Comparison of ENCODE assay signal across 14 cellular contexts in genomic region chr4:151730003-151730559, GRCh38. TPM values are rescaled to one million over a fixed set of nuclear protein-coding genes. Genes with fewer than 3 reads are reported as not detected.
A peak's percentile ranks its signal among the peaks of the same experiment; 100 is the strongest.
DNase-seq lines count a peak whose midpoint lies in the region; ATAC-seq, FAIRE-seq and TF ChIP-seq lines count a peak whose summit lies in the region.
"Had no signal": no experiment of that assay in that cellular context is flagged by ENCODE, and none has a peak within 500 bp of the region (broad histone marks: within the 10 kb centered on the region; RNA-seq: fewer than 3 reads in every experiment).

No MANE protein-coding gene starts in this region.

- peak overlapping the region; percentile 54 for H3K27ac Mint-ChIP-seq in astrocyte (ENCODE audit: unreplicated experiment)
- no peak overlapping the region for H3K27ac Mint-ChIP-seq in activated T-cell treated with anti-CD3 and anti-CD28 coated beads, Interleukin-2, amount 50 U/mL, for 24 hours
- no peak overlapping the region for H3K27ac Mint-ChIP-seq in T-helper 2 cell treated with Interferon-gamma antibody and Interleukin-4, amounts not matched to agents 5 μg/mL and 100 μg/mL, for 36 hours

- peaks cover 8% of the 10 kb centered on the region for H3K4me1 Mint-ChIP-seq in astrocyte (ENCODE audit: low read depth, unreplicated experiment)
- H3K4me1 Mint-ChIP-seq in activated T-cell treated with anti-CD3 and anti-CD28 coated beads, Interleukin-2, amount 50 U/mL, for 24 hours (ENCODE audit: low read depth), result peaks cover 10% of the 10 kb centered on the region
- peaks cover 6% of the 10 kb centered on the region for H3K4me1 Mint-ChIP-seq in T-helper 2 cell treated with Interferon-gamma antibody and Interleukin-4, amounts not matched to agents 5 μg/mL and 100 μg/mL, for 36 hours (ENCODE audit: low read depth)

- no peaks in the 10 kb centered on the region for H3K4me1 ChIP-seq in astrocyte (ENCODE audit: insufficient read depth, low read length)
- H3K4me1 ChIP-seq: adrenal gland had no signal

- no peaks in the 10 kb centered on the region for H3K27me3 ChIP-seq in astrocyte (ENCODE audit: insufficient read depth, low read length)
- H3K27me3 ChIP-seq: adrenal gland, dorsolateral prefrontal cortex had no signal

- peaks cover 7% of the 10 kb centered on the region for H3K36me3 Mint-ChIP-seq in astrocyte (ENCODE audit: low read depth, unreplicated experiment)
- peaks cover 12% of the 10 kb centered on the region for H3K36me3 Mint-ChIP-seq in activated T-cell treated with anti-CD3 and anti-CD28 coated beads, Interleukin-2, amount 50 U/mL, for 24 hours (ENCODE audit: low read depth)
- H3K36me3 Mint-ChIP-seq in T-helper 2 cell treated with Interferon-gamma antibody and Interleukin-4, amounts not matched to agents 5 μg/mL and 100 μg/mL, for 36 hours (ENCODE audit: low read depth), result no peaks in the 10 kb centered on the region

- no peak overlapping the region for H3K4me3 ChIP-seq in astrocyte (ENCODE audit: insufficient read depth, low read depth, low read length)
- H3K4me3 ChIP-seq: adrenal gland, dorsolateral prefrontal cortex had no signal

- TF ChIP-seq CTCF in astrocyte (IDR thresholded peaks at IDR 0.05; ENCODE audit: insufficient read depth, low read depth, low read length), result no peak

- no peaks in the 10 kb centered on the region for H3K36me3 ChIP-seq in astrocyte (ENCODE audit: insufficient read depth, low read length)
- H3K36me3 ChIP-seq: adrenal gland had no signal

- no peaks in the 10 kb centered on the region for H3K27me3 Mint-ChIP-seq in astrocyte (ENCODE audit: low read depth, unreplicated experiment)
- H3K27me3 Mint-ChIP-seq in activated T-cell treated with anti-CD3 and anti-CD28 coated beads, Interleukin-2, amount 50 U/mL, for 24 hours, result no peaks in the 10 kb centered on the region
- H3K27me3 Mint-ChIP-seq in T-helper 2 cell treated with Interferon-gamma antibody and Interleukin-4, amounts not matched to agents 5 μg/mL and 100 μg/mL, for 36 hours (ENCODE audit: low read depth), result no peaks in the 10 kb centered on the region

- no peak overlapping the region for H3K27ac ChIP-seq in astrocyte (ENCODE audit: low read depth, low read length)
- H3K27ac ChIP-seq: adrenal gland, dorsolateral prefrontal cortex had no signal

- FAIRE-seq in astrocyte (lab: Jason Lieb, UNC), result no peak

- H3K4me3 Mint-ChIP-seq in astrocyte (ENCODE audit: unreplicated experiment), result no peak overlapping the region
- H3K4me3 Mint-ChIP-seq in activated T-cell treated with anti-CD3 and anti-CD28 coated beads, Interleukin-2, amount 50 U/mL, for 24 hours, result no peak overlapping the region
- no peak overlapping the region for H3K4me3 Mint-ChIP-seq in T-helper 2 cell treated with Interferon-gamma antibody and Interleukin-4, amounts not matched to agents 5 μg/mL and 100 μg/mL, for 36 hours

- H3K4me2 ChIP-seq in astrocyte (ENCODE audit: low read length), result no peak overlapping the region

- H3K9ac ChIP-seq in astrocyte (ENCODE audit: low read length), result no peak overlapping the region

- no peaks in the 10 kb centered on the region for H4K20me1 ChIP-seq in astrocyte (ENCODE audit: insufficient read depth, low read length)

- H3K9me3 ChIP-seq in astrocyte (ENCODE audit: insufficient read depth, low read depth, low read length), result no peaks in the 10 kb centered on the region
- H3K9me3 ChIP-seq: adrenal gland had no signal

- DNase-seq in COLO668 (lab: John Stamatoyannopoulos, UW; ENCODE audit: unreplicated experiment), result peak; percentile 15
- DNase-seq in LHCN-M2 (ENCODE audit: low read depth), result peak; percentile 35
- peak; percentile 10 for DNase-seq in astrocyte (ENCODE audit: low read depth)
- DNase-seq in left kidney (ENCODE audit: low read depth, low spot score), result peak; percentile 76
- DNase-seq in activated T-cell treated with anti-CD3 and anti-CD28 coated beads, Interleukin-2, amount 50 U/mL, for 24 hours, result no peak
- no peak for DNase-seq in left lobe of liver (ENCODE audit: low spot score)
- DNase-seq in NCI-H2029 treated with DMSO at 0.1 percent for 48 hours (lab: John Stamatoyannopoulos, UW), result no peak
- no peak for DNase-seq in T-helper 2 cell treated with Interferon-gamma antibody and Interleukin-4, amounts not matched to agents 5 μg/mL and 100 μg/mL, for 36 hours (ENCODE audit: low spot score)
- DNase-seq: dorsolateral prefrontal cortex, GDM1, Kasumi-1, NCI-H2107, nucleus accumbens had no signal

- no peaks in the 10 kb centered on the region for H3K79me2 ChIP-seq in astrocyte (ENCODE audit: insufficient read depth, low read length)

- no peak overlapping the region for H2AFZ ChIP-seq in astrocyte (ENCODE audit: low read depth, low read length)

- no peak for ATAC-seq in left lobe of liver

- peaks cover 4% of the 10 kb centered on the region for H3K9me3 Mint-ChIP-seq in astrocyte (ENCODE audit: unreplicated experiment)
- H3K9me3 Mint-ChIP-seq in activated T-cell treated with anti-CD3 and anti-CD28 coated beads, Interleukin-2, amount 50 U/mL, for 24 hours, result no peaks in the 10 kb centered on the region
- peaks cover 3% of the 10 kb centered on the region for H3K9me3 Mint-ChIP-seq in T-helper 2 cell treated with Interferon-gamma antibody and Interleukin-4, amounts not matched to agents 5 μg/mL and 100 μg/mL, for 36 hours

RNA-seq across cellular contexts. Expression of gene GATB, which starts 30.7 kb away (rescaled TPM):
- total RNA-seq in LHCN-M2 (2014; rRNA removed) (19.9 and 25.6 TPM in 2 replicates), astrocyte (16.4 and 20.8 TPM in 2 replicates), left lobe of liver (17.2 TPM)
- polyA plus RNA-seq in LHCN-M2 (2012), result 18.9 TPM

Comparison
In these comparisons a context has a peak if more than half of its experiments do, and no peak if none do; other contexts are left out.
1. DNase-seq: peak in COLO668 (single experiment), LHCN-M2 (single experiment), astrocyte (single experiment) and left kidney (single experiment); none in activated T-cell treated with anti-CD3 and anti-CD28 coated beads, Interleukin-2, amount 50 U/mL, for 24 hours (single experiment), left lobe of liver (single experiment), NCI-H2029 treated with DMSO at 0.1 percent for 48 hours (single experiment) and T-helper 2 cell treated with Interferon-gamma antibody and Interleukin-4, amounts not matched to agents 5 μg/mL and 100 μg/mL, for 36 hours (single experiment).